Comparison of ENCODE assay signal across 14 cellular contexts in the genomic region with DNA sequence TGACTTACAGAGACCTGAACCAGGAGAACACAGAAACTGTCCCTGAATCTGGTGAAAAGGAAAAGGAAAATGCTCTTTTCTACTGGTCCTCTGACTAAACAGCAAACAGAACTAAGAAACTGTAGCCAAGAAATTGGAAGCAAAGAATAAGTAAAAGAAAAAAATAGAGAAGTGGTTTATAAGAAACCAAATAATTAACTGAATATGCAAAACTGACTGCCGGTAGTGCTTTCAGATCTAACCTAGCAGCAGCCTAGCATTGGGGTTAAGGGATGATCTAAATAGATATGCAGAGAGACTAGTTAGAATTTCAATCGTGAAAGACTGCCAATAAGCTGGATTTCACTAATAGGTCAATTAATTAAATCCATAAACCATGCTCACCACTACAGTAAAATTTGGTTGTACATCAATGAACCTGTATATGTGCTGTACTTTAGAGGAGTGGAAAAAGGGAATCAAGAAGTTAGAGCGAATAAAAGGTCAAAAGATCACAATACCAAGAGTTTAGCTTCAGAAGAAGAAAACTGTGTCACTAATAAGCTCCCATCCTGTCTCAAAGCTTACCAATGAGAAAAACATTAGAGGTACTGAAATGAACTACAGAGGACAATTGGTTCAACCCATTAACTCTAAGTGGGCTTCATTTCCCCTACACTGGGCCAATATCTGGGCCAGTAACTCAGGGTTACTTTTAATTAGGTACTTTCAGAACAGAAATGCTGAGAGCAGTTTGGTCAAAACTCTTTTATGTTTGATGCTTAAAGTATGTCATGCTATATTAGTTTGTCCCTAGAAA. TPM values are rescaled to one million over a fixed set of nuclear protein-coding genes. Genes with fewer than 3 reads are reported as not detected.
DNase-seq lines count a peak whose midpoint lies in the region; ATAC-seq and TF ChIP-seq lines count a peak whose summit lies in the region.
"Had no signal": no experiment of that assay in that cellular context is flagged by ENCODE, and none has a peak within 500 bp of the region (broad histone marks: within the 10 kb centered on the region; RNA-seq: fewer than 3 reads in every experiment).

No MANE protein-coding gene starts in this region.

- intact Hi-C loops in upper lobe of right lung (cut with DNase I) = no loop called here

- no peaks in the 10 kb centered on the region for H3K4me1 ChIP-seq in upper lobe of right lung

- no peaks in the 10 kb centered on the region for H3K27me3 ChIP-seq in upper lobe of right lung

- H3K9me3 ChIP-seq in upper lobe of right lung = no peaks in the 10 kb centered on the region

- no peaks in the 10 kb centered on the region for H3K36me3 ChIP-seq in upper lobe of right lung

- DNase-seq in islet precursor cell = no peak
- DNase-seq in upper lobe of right lung = no peak
- no peak for DNase-seq in GM13977 (ENCODE audit: low spot score)
- no peak for DNase-seq in epidermal melanocyte (ENCODE audit: insufficient read length, low spot score)
- DNase-seq: activated CD4-positive, alpha-beta T cell treated with anti-CD3 and anti-CD28 coated beads for 36 hours; EL; mesenchymal stem cell; NCI-H1930 had no signal

- ATAC-seq in GM18861 (IDR thresholded peaks at IDR 0.05; ENCODE audit: unreplicated experiment) = peak; percentile 71
- peak; percentile 77 for ATAC-seq in GM21447 (IDR thresholded peaks at IDR 0.05; ENCODE audit: unreplicated experiment)
- peak; percentile 80 for ATAC-seq in HG02981 (IDR thresholded peaks at IDR 0.05; ENCODE audit: unreplicated experiment)
- peak; percentile 47 for ATAC-seq in HG03575 (IDR thresholded peaks at IDR 0.05; ENCODE audit: extremely low read depth, insufficient number of reproducible peaks, low FRiP score, unreplicated experiment)
- no peak for ATAC-seq in upper lobe of right lung
- ATAC-seq: activated CD4-positive, alpha-beta T cell treated with anti-CD3 and anti-CD28 coated beads for 36 hours; K562 had no signal

- H3K27ac ChIP-seq in upper lobe of right lung = no peak overlapping the region

- in situ Hi-C loops in GM13977 (cut with MboI; ENCODE audit: low pct_unique_long_range_greater_than_20kb, low sequenced_read_pairs, unreplicated experiment) = no loop called here

- TF ChIP-seq CTCF in upper lobe of right lung (IDR thresholded peaks at IDR 0.05) (no peak), GM13977 (IDR thresholded peaks at IDR 0.05; ENCODE audit: extremely low read depth, insufficient read depth, missing control alignments) (no peak)

- H3K4me3 ChIP-seq in upper lobe of right lung = no peak overlapping the region
- H3K4me3 ChIP-seq: K562 had no signal

RNA-seq across cellular contexts. Expression of gene KLHL13, which starts 53.6 kb away (rescaled TPM):
- 0.58 TPM for total RNA-seq in upper lobe of right lung
- total RNA-seq: B cell had no signal
